1 cellular context compared by ENCODE assay signal in genomic region chr1:45162041-45162440, GRCh38. TPM values are rescaled to one million over a fixed set of nuclear protein-coding genes. Genes with fewer than 3 reads are reported as not detected.
"Had no signal": no experiment of that assay in that cellular context is flagged by ENCODE, and none has a peak within 500 bp of the region (broad histone marks: within the 10 kb centered on the region; RNA-seq: fewer than 3 reads in every experiment).

No MANE protein-coding gene starts in this region.

RNA-seq across cellular contexts. Expression of gene ZSWIM5, which starts 44.4 kb away (rescaled TPM):
- total RNA-seq: RPMI7951 had no signal
